In genomic region chr19:39402417-39403297, GRCh38 we compare ENCODE assay signal across 8 cellular contexts.
A peak's percentile ranks its signal among the peaks of the same experiment; 100 is the strongest.
DNase-seq lines count a peak whose midpoint lies in the region; ATAC-seq and TF ChIP-seq lines count a peak whose summit lies in the region.

No MANE protein-coding gene starts in this region.

- H3K9ac ChIP-seq in DND-41 (ENCODE audit: low read depth, low read length): peak overlapping the region; percentile 48

- peaks cover 50% of the 10 kb centered on the region for H3K4me1 ChIP-seq in DND-41 (ENCODE audit: insufficient read depth, low read length)

- ATAC-seq in DND-41 (ENCODE audit: insufficient read depth, low read depth) (peak; percentile 30), GM18858 (IDR thresholded peaks at IDR 0.05; ENCODE audit: unreplicated experiment) (no peak)

- H3K36me3 ChIP-seq in DND-41 (ENCODE audit: insufficient read depth, low read length): peaks cover 9% of the 10 kb centered on the region; the same call in 1 of the 2 replicates

- H4K20me1 ChIP-seq in DND-41 (ENCODE audit: insufficient read depth, low read length): peaks cover 2% of the 10 kb centered on the region; the same call in 1 of the 2 replicates

- H3K27ac ChIP-seq in DND-41 (ENCODE audit: low read length) (peak overlapping the region; percentile 52), cingulate gyrus (ENCODE audit: low read depth, low read length) (peak overlapping the region; percentile 96), layer of hippocampus (ENCODE audit: low read depth, low read length) (peak overlapping the region; percentile 96)

- peaks cover 9% of the 10 kb centered on the region for H3K79me2 ChIP-seq in DND-41 (ENCODE audit: insufficient read depth, low read length)

- H3K4me3 ChIP-seq in DND-41 (ENCODE audit: low read depth in 1 of 2, low read length in 2 of 2) (peak overlapping the region in 1 of 2 experiments; percentile 45; a peak in 2 of 4 replicates), HFF-Myc (replicated peaks; ENCODE audit: low read depth, low read length) (peak overlapping the region; percentile 40)

- DNase-seq in DND-41 (peak; percentile 85), HFF-Myc (ENCODE audit: extremely low read depth, low read depth) (peak; percentile 73), NCI-H345 (lab: John Stamatoyannopoulos, UW) (peak; percentile 85)
- DNase-seq in activated CD4-positive, alpha-beta T cell treated with anti-CD3 and anti-CD28 coated beads for 4 hours: peak; percentile 80 to 88
- DNase-seq in stimulated activated CD4-positive, alpha-beta T cell treated with anti-CD3 and anti-CD28 coated beads, Interleukin-15, amount 100 ng/mL, for 48 hours (ENCODE audit: low read depth in 2 of 2): peak; percentile 80 to 82

- H3K27me3 ChIP-seq in DND-41 (ENCODE audit: insufficient read depth, low read length, poor library complexity): no peaks in the 10 kb centered on the region
- H3K27me3 ChIP-seq in layer of hippocampus (ENCODE audit: control insufficient read depth, insufficient read depth, low read length): no peaks in the 10 kb centered on the region

- TF ChIP-seq CTCF in DND-41 (IDR thresholded peaks at IDR 0.05; ENCODE audit: borderline replicate concordance, extremely low read depth, low read length, poor library complexity, severe bottlenecking): no peak
- no peak for TF ChIP-seq CTCF in HFF-Myc (IDR thresholded peaks at IDR 0.05; ENCODE audit: low read depth, low read length, missing control alignments)

- H2AFZ ChIP-seq in DND-41 (ENCODE audit: low read depth, low read length): peak overlapping the region; percentile 67

- H3K4me2 ChIP-seq in DND-41 (ENCODE audit: insufficient read depth, low read length): peak overlapping the region; percentile 61

- H3K9me3 ChIP-seq in DND-41 (ENCODE audit: insufficient read depth, low read length, severe bottlenecking): no peaks in the 10 kb centered on the region
